Comparison of ENCODE assay signal across 9 cellular contexts in genomic region chr20:45343445-45343866, GRCh38. TPM values are rescaled to one million over a fixed set of nuclear protein-coding genes. Genes with fewer than 3 reads are reported as not detected.
A peak's percentile ranks its signal among the peaks of the same experiment; 100 is the strongest.
DNase-seq lines count a peak whose midpoint lies in the region; ATAC-seq and TF ChIP-seq lines count a peak whose summit lies in the region.
"Had no signal": no experiment of that assay in that cellular context is flagged by ENCODE, and none has a peak within 500 bp of the region (broad histone marks: within the 10 kb centered on the region; RNA-seq: fewer than 3 reads in every experiment).

No MANE protein-coding gene starts in this region.

- no peaks in the 10 kb centered on the region for H3K27me3 ChIP-seq in right atrium auricular region
- peaks cover 0 to 2% of the 10 kb centered on the region in 2 donors for H3K27me3 ChIP-seq in aorta (ENCODE audit: control insufficient read depth in 1 of 2, insufficient read depth in 2 of 2, low read length in 1 of 2)

- WGBS in aorta, 2 donors: 49 to 54% methylated on average over 2 of the region's 2 CpGs

- no peak for TF ChIP-seq CTCF in right atrium auricular region (IDR thresholded peaks at IDR 0.05)
- no peak for TF ChIP-seq CTCF in MCF 10A (IDR thresholded peaks at IDR 0.05; ENCODE audit: unreplicated experiment)
- TF ChIP-seq CTCF in mesothelial cell of epicardium (IDR thresholded peaks at IDR 0.05; ENCODE audit: unreplicated experiment): no peak
- no peak for TF ChIP-seq CTCF in omental fat pad (IDR thresholded peaks at IDR 0.05)

- CTCF ChIA-PET in MCF 10A (lab: Yijun Ruan, JAX): interaction anchor here (0.8 to 9.0 kb wide), 6 partner anchors 9 to 93 kb away, joined by 3 to 82 read pairs (median 5); partner anchors contain the start of gene SYS1

- POLR2A ChIA-PET in MCF 10A (lab: Yijun Ruan, JAX): interaction anchor here (1.0 to 37.4 kb wide), 10 partner anchors 8 to 591 kb away, joined by 3 to 1328 read pairs (median 6); partner anchors contain the start of genes PCIF1, PIGT, SDC4 and SLPI

- H3K9me3 ChIP-seq in right atrium auricular region: no peaks in the 10 kb centered on the region
- H3K9me3 ChIP-seq in aorta (ENCODE audit: control insufficient read depth, low read length): no peaks in the 10 kb centered on the region

- H3K4me1 ChIP-seq in right atrium auricular region (peaks cover 5 to 94% of the 10 kb centered on the region in 2 donors), aorta (ENCODE audit: control insufficient read depth in 1 of 2, insufficient read depth in 2 of 2, low read length in 2 of 2) (peaks cover 0 to 2% of the 10 kb centered on the region in 2 donors)

- intact Hi-C loops in Right ventricle myocardium superior (cut with DNase I): no loop called here
- intact Hi-C loops in MCF 10A (cut with micrococcal nuclease): no loop called here
- intact Hi-C loops in aorta (cut with DNase I): loop anchor here in 1 of 2 donors (5.0 kb wide), 1 partner anchor 439 kb away; no protein-coding TSS in a partner anchor

- H3K4me1 Mint-ChIP-seq in MCF 10A (ENCODE audit: insufficient read depth, unreplicated experiment) (peaks cover 64% of the 10 kb centered on the region), mesothelial cell of epicardium (peaks cover 84% of the 10 kb centered on the region)

- H3K4me3 Mint-ChIP-seq in MCF 10A (ENCODE audit: unreplicated experiment) (peak overlapping the region; percentile 89), mesothelial cell of epicardium (peak overlapping the region; percentile 13)

- DNase-seq in right atrium auricular region (ENCODE audit: low spot score) (no peak), Right ventricle myocardium superior (no peak), MCF 10A (ENCODE audit: unreplicated experiment) (no peak), mesothelial cell of epicardium (ENCODE audit: low spot score in 2 of 2, unreplicated experiment in 2 of 2) (no peak), aorta (no peak), omental fat pad (ENCODE audit: low spot score) (no peak)
- DNase-seq in activated CD4-positive, alpha-beta T cell treated with anti-CD3 and anti-CD28 coated beads for 48 hours: no peak
- DNase-seq: stimulated activated CD4-positive, alpha-beta T cell treated with anti-CD3 and anti-CD28 coated beads, Interleukin-4, amount 100 ng/mL, for 24 hours had no signal

- H3K27ac ChIP-seq in right atrium auricular region (peak overlapping the region; percentile 96 to 97), aorta (ENCODE audit: low read depth in 1 of 2, low read length in 2 of 2) (peak overlapping the region; percentile 34 to 77)

- no peak overlapping the region for H3K4me3 ChIP-seq in right atrium auricular region
- no peak overlapping the region for H3K4me3 ChIP-seq in aorta (ENCODE audit: low read length in 2 of 2)

- H3K9me3 Mint-ChIP-seq in MCF 10A (ENCODE audit: unreplicated experiment): no peaks in the 10 kb centered on the region
- H3K9me3 Mint-ChIP-seq in mesothelial cell of epicardium: no peaks in the 10 kb centered on the region

- ATAC-seq in Right ventricle myocardium superior (ENCODE audit: poor library complexity) (no peak), aorta (ENCODE audit: low FRiP score) (no peak), omental fat pad (ENCODE audit: low FRiP score) (no peak), HG03354 (IDR thresholded peaks at IDR 0.05; ENCODE audit: poor library complexity, severe bottlenecking, unreplicated experiment) (no peak)

- H3K36me3 Mint-ChIP-seq in MCF 10A (ENCODE audit: insufficient read depth, unreplicated experiment) (peaks cover 26% of the 10 kb centered on the region), mesothelial cell of epicardium (peaks cover 2% of the 10 kb centered on the region)

- H3K27me3 Mint-ChIP-seq in MCF 10A (ENCODE audit: insufficient read depth, unreplicated experiment) (no peaks in the 10 kb centered on the region), mesothelial cell of epicardium (ENCODE audit: low read depth) (no peaks in the 10 kb centered on the region)

- BruUV-seq in MCF 10A (replicated peaks; lab: Mats Ljungman, UMichigan): no TSS peak

- peak overlapping the region; percentile 93 for H3K27ac Mint-ChIP-seq in MCF 10A (ENCODE audit: low read depth, unreplicated experiment)
- peak overlapping the region; percentile 97 for H3K27ac Mint-ChIP-seq in mesothelial cell of epicardium

- H3K36me3 ChIP-seq in right atrium auricular region (peaks cover 21% of the 10 kb centered on the region), aorta (ENCODE audit: control insufficient read depth in 1 of 2, insufficient read depth in 2 of 2, low read length in 1 of 2) (no peaks in the 10 kb centered on the region)

RNA-seq across cellular contexts. Expression of gene SDC4, which starts 4.8 kb away (rescaled TPM):
- total RNA-seq in right atrium auricular region (10 to 100 TPM; 71.4 to 95.2 TPM), Right ventricle myocardium superior (80.7 TPM), MCF 10A (2022) (180 and 209 TPM in 2 replicates), mesothelial cell of epicardium (44.3 to 46.7 TPM (median 46.7 TPM) in 3 replicates), aorta (100 to 1,000 TPM in 1 of 2 donors, 10 to 100 TPM in 1; 51.2 to 114 TPM), omental fat pad (100 to 1,000 TPM in 2 of 4 donors, 10 to 100 TPM in 2; 31.4 to 279 (median 103) TPM)
- polyA plus RNA-seq in aorta: 10 to 100 TPM; 19.2 to 50.6 TPM

RNA-seq across cellular contexts. Expression of gene SYS1, which starts 19.5 kb away (rescaled TPM):
- 10 to 100 TPM; 31.7 to 41.9 TPM for total RNA-seq in right atrium auricular region
- 25.3 TPM for total RNA-seq in Right ventricle myocardium superior
- total RNA-seq in MCF 10A (2022): 19.1 and 28.2 TPM in 2 replicates
- total RNA-seq in mesothelial cell of epicardium: 25.6 to 27.2 TPM (median 26.7 TPM) in 3 replicates
- 10 to 100 TPM; 20.3 to 25.0 TPM for total RNA-seq in aorta
- polyA plus RNA-seq in aorta: 10 to 100 TPM; 14.3 to 14.4 TPM
- total RNA-seq in omental fat pad: 10 to 100 TPM; 26.6 to 55.0 (median 51.3) TPM

RNA-seq across cellular contexts. Expression of gene TP53TG5, which starts 34.7 kb away (rescaled TPM):
- total RNA-seq in right atrium auricular region (not detected), Right ventricle myocardium superior (1.2 TPM), MCF 10A (2022) (not detected in 2 replicates), mesothelial cell of epicardium (0.47 to 0.69 TPM in 2 of 3 replicates, not detected in the other), aorta (under 1 TPM; 0.66 to 0.91 TPM), omental fat pad (under 1 TPM in 1 of 4 donors, not detected in 3; 0.47 TPM)
- not detected for polyA plus RNA-seq in aorta

RNA-seq across cellular contexts. Expression of gene MATN4, which starts 35.4 kb away (rescaled TPM):
- total RNA-seq in right atrium auricular region: not detected
- total RNA-seq in Right ventricle myocardium superior: not detected
- total RNA-seq in MCF 10A (2022): 0.20 TPM in 1 of 2 replicates, not detected in the other
- 0.11 TPM in 1 of 3 replicates, not detected in the others for total RNA-seq in mesothelial cell of epicardium
- under 1 TPM; 0.42 to 0.69 TPM for total RNA-seq in aorta
- under 1 TPM in 1 of 2 donors, not detected in 1; 0.18 TPM for polyA plus RNA-seq in aorta
- total RNA-seq in omental fat pad: under 1 TPM in 2 of 4 donors, not detected in 2; 0.19 to 0.24 TPM

RNA-seq across cellular contexts. Expression of gene RBPJL, which starts 36.8 kb away (rescaled TPM):
- total RNA-seq in right atrium auricular region (not detected), Right ventricle myocardium superior (not detected), MCF 10A (2022) (not detected in 2 replicates), mesothelial cell of epicardium (not detected in 3 replicates), aorta (not detected), omental fat pad (not detected)
- polyA plus RNA-seq in aorta: under 1 TPM; 0.08 to 0.38 TPM
